ENCODE assay signal across 1 cellular context in the genomic region with DNA sequence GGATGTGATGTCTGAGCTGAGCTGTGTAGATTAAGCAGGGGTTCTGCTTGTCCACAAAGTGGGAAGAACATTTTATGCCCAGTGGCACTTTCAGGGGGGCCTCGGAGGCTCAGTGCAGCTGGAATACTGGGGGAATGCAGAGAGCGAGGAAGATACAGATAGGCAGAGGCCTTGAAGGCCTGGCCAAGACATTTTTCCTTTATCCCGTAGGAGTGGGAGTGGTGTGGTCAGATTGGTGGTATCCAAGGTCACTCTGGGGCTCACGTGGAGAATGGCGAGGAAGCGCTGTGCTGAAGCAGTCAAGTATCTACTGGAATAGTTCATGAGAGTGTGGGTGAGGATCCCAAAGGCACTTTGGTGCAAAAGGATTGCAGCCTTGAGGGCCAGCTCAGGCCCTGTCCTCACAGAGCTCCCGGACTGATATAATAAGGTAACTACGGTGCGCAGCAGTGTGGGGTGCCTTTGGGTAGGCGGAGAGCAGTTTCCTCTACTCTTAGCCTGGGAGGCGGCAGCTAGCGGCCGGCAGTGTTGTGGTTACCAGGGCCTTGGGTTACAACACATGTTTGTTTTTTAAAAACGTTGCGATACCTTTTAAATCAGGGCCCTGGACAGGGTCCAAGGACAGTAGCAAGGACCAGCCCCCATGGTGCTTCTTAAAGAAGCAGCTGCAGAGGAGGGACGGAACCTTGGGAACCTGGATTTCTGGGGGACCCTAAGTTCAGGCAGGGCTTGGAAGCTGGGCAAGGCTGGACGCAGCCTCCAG.
TF ChIP-seq lines count a peak whose summit lies in the region.

No MANE protein-coding gene starts in this region.

TF ChIP-seq in HepG2, 621 proteins besides CTCF, POLR2A, EP300 and RAD21 (continued from another document and continues in another):
- TF ChIP-seq, protein P1, sequence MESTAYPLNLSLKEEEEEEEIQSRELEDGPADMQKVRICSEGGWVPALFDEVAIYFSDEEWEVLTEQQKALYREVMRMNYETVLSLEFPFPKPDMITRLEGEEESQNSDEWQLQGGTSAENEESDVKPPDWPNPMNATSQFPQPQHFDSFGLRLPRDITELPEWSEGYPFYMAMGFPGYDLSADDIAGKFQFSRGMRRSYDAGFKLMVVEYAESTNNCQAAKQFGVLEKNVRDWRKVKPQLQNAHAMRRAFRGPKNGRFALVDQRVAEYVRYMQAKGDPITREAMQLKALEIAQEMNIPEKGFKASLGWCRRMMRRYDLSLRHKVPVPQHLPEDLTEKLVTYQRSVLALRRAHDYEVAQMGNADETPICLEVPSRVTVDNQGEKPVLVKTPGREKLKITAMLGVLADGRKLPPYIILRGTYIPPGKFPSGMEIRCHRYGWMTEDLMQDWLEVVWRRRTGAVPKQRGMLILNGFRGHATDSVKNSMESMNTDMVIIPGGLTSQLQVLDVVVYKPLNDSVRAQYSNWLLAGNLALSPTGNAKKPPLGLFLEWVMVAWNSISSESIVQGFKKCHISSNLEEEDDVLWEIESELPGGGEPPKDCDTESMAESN (CRISPR knock-in tag; conservative IDR thresholded peaks at IDR 0.05): no peak; the same call in none of the 2 replicates
- TF ChIP-seq, protein P2, sequence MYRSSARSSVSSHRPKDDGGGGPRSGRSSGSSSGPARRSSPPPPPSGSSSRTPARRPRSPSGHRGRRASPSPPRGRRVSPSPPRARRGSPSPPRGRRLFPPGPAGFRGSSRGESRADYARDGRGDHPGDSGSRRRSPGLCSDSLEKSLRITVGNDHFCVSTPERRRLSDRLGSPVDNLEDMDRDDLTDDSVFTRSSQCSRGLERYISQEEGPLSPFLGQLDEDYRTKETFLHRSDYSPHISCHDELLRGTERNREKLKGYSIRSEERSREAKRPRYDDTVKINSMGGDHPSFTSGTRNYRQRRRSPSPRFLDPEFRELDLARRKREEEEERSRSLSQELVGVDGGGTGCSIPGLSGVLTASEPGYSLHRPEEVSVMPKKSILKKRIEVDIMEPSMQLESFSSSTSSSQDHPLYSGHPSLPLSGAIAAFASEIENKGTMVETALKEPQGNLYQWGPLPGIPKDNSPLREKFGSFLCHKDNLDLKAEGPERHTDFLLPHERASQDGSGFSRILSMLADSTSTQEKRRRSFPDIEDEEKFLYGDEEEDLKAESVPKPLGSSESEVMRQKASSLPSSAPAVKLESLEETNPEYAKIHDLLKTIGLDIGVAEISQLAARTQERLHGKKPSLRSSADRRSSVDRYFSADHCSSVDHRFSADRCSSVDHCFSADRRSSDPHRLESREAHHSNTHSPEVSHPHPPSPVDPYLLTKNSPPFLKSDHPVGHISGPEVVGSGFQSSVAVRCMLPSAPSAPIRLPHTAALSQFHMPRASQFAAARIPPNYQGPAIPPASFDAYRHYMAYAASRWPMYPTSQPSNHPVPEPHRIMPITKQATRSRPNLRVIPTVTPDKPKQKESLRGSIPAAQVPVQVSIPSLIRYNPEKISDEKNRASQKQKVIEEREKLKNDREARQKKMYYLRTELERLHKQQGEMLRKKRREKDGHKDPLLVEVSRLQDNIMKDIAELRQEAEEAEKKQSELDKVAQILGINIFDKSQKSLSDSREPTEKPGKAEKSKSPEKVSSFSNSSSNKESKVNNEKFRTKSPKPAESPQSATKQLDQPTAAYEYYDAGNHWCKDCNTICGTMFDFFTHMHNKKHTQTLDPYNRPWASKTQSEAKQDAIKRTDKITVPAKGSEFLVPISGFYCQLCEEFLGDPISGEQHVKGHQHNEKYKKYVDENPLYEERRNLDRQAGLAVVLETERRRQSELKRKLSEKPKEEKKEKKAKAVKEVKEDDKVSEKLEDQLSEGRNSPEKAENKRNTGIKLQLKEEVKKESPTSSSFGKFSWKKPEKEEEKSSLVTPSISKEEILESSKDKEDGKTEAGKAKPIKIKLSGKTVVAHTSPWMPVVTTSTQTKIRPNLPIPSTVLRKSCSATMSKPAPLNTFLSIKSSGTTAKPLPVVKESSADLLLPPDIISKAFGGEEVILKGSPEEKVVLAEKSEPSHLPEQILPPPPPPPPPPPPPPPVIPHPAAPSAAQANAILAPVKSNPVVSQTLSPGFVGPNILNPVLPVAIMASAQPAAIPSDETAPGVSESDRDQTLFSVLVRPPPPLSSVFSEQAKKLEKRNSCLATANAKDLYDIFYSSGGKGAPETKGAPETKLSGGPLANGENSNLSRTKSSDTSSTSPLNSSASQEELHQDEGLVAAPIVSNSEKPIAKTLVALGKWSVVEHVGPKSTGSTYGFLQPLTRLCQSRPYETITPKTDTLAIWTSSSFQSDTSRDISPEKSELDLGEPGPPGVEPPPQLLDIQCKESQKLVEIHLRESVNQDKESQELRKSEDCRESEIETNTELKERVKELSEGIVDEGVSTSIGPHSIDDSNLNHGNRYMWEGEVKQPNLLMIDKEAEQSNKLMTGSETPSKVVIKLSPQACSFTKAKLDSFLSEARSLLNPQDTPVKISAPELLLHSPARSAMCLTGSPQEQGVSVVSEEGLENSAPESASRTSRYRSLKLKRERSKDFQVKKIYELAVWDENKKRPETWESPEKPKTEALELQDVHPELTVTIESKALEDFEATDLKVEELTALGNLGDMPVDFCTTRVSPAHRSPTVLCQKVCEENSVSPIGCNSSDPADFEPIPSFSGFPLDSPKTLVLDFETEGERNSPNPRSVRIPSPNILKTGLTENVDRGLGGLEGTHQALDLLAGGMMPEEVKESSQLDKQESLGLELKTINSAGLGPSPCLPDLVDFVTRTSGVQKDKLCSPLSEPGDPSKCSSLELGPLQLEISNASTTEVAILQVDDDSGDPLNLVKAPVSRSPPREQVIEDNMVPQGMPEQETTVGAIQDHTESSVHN (CRISPR knock-in tag; IDR thresholded peaks at IDR 0.05): no peak
- TF ChIP-seq, protein P3, sequence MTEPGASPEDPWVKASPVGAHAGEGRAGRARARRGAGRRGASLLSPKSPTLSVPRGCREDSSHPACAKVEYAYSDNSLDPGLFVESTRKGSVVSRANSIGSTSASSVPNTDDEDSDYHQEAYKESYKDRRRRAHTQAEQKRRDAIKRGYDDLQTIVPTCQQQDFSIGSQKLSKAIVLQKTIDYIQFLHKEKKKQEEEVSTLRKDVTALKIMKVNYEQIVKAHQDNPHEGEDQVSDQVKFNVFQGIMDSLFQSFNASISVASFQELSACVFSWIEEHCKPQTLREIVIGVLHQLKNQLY (CRISPR knock-in tag; IDR thresholded peaks at IDR 0.05): no peak
- peak; percentile 50 for TF ChIP-seq ZNF12 (CRISPR knock-in tag; IDR thresholded peaks at IDR 0.05)
- no peak for TF ChIP-seq ZNF253 (CRISPR knock-in tag; IDR thresholded peaks at IDR 0.05; ENCODE audit: borderline replicate concordance)
- no peak for TF ChIP-seq ZNF17 (CRISPR knock-in tag; IDR thresholded peaks at IDR 0.05)
- TF ChIP-seq, protein P4, sequence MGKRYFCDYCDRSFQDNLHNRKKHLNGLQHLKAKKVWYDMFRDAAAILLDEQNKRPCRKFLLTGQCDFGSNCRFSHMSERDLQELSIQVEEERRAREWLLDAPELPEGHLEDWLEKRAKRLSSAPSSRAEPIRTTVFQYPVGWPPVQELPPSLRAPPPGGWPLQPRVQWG (CRISPR knock-in tag; IDR thresholded peaks at IDR 0.05; ENCODE audit: borderline replicate concordance, low read depth): no peak
- TF ChIP-seq TP53 (CRISPR knock-in tag; conservative IDR thresholded peaks at IDR 0.05): no peak
- peak; percentile 61; the same call in 1 of the 2 replicates for TF ChIP-seq YEATS2 (CRISPR knock-in tag; IDR thresholded peaks at IDR 0.05; ENCODE audit: borderline replicate concordance)
- TF ChIP-seq, protein P5, sequence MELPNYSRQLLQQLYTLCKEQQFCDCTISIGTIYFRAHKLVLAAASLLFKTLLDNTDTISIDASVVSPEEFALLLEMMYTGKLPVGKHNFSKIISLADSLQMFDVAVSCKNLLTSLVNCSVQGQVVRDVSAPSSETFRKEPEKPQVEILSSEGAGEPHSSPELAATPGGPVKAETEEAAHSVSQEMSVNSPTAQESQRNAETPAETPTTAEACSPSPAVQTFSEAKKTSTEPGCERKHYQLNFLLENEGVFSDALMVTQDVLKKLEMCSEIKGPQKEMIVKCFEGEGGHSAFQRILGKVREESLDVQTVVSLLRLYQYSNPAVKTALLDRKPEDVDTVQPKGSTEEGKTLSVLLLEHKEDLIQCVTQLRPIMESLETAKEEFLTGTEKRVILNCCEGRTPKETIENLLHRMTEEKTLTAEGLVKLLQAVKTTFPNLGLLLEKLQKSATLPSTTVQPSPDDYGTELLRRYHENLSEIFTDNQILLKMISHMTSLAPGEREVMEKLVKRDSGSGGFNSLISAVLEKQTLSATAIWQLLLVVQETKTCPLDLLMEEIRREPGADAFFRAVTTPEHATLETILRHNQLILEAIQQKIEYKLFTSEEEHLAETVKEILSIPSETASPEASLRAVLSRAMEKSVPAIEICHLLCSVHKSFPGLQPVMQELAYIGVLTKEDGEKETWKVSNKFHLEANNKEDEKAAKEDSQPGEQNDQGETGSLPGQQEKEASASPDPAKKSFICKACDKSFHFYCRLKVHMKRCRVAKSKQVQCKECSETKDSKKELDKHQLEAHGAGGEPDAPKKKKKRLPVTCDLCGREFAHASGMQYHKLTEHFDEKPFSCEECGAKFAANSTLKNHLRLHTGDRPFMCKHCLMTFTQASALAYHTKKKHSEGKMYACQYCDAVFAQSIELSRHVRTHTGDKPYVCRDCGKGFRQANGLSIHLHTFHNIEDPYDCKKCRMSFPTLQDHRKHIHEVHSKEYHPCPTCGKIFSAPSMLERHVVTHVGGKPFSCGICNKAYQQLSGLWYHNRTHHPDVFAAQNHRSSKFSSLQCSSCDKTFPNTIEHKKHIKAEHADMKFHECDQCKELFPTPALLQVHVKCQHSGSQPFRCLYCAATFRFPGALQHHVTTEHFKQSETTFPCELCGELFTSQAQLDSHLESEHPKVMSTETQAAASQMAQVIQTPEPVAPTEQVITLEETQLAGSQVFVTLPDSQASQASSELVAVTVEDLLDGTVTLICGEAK (IDR thresholded peaks at IDR 0.05): no peak
- TF ChIP-seq, protein P5 (CRISPR knock-in tag; IDR thresholded peaks at IDR 0.05): no peak
- 0 out of 2 replicates have a peak, but pooled peaks have one; percentile 27 for TF ChIP-seq SIX4 (CRISPR knock-in tag; IDR thresholded peaks at IDR 0.05)
- TF ChIP-seq, protein P6, sequence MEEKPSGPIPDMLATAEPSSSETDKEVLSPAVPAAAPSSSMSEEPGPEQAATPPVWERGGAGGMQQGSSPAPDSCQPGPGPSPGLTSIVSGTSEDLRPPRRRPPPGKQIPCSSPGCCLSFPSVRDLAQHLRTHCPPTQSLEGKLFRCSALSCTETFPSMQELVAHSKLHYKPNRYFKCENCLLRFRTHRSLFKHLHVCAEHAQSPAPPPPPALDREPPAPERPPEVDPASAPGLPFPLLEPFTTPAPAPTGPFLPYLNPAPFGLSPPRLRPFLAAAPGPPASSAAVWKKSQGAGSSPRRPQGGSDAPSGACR (CRISPR knock-in tag; IDR thresholded peaks at IDR 0.05): no peak
- no peak; the same call in 1 of the 2 replicates for TF ChIP-seq ZNF543 (CRISPR knock-in tag; IDR thresholded peaks at IDR 0.05)
- TF ChIP-seq, protein P7, sequence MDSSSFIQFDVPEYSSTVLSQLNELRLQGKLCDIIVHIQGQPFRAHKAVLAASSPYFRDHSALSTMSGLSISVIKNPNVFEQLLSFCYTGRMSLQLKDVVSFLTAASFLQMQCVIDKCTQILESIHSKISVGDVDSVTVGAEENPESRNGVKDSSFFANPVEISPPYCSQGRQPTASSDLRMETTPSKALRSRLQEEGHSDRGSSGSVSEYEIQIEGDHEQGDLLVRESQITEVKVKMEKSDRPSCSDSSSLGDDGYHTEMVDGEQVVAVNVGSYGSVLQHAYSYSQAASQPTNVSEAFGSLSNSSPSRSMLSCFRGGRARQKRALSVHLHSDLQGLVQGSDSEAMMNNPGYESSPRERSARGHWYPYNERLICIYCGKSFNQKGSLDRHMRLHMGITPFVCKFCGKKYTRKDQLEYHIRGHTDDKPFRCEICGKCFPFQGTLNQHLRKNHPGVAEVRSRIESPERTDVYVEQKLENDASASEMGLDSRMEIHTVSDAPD (CRISPR knock-in tag; IDR thresholded peaks at IDR 0.05): no peak
- TF ChIP-seq, protein P8, sequence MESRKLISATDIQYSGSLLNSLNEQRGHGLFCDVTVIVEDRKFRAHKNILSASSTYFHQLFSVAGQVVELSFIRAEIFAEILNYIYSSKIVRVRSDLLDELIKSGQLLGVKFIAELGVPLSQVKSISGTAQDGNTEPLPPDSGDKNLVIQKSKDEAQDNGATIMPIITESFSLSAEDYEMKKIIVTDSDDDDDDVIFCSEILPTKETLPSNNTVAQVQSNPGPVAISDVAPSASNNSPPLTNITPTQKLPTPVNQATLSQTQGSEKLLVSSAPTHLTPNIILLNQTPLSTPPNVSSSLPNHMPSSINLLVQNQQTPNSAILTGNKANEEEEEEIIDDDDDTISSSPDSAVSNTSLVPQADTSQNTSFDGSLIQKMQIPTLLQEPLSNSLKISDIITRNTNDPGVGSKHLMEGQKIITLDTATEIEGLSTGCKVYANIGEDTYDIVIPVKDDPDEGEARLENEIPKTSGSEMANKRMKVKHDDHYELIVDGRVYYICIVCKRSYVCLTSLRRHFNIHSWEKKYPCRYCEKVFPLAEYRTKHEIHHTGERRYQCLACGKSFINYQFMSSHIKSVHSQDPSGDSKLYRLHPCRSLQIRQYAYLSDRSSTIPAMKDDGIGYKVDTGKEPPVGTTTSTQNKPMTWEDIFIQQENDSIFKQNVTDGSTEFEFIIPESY (CRISPR knock-in tag; IDR thresholded peaks at IDR 0.05): no peak
- TF ChIP-seq ZNF891 (CRISPR knock-in tag; IDR thresholded peaks at IDR 0.05): no peak
- TF ChIP-seq HNRNPLL (IDR thresholded peaks at IDR 0.05; ENCODE audit: low read depth, low read length, poor library complexity, severe bottlenecking): peak; percentile 33
- TF ChIP-seq AGO2 (optimal IDR thresholded peaks at IDR 0.05; ENCODE audit: low read depth, low read length): no peak
- no peak for TF ChIP-seq ZNF749 (CRISPR knock-in tag; IDR thresholded peaks at IDR 0.05; ENCODE audit: borderline replicate concordance)
- TF ChIP-seq ZIK1 (CRISPR knock-in tag; IDR thresholded peaks at IDR 0.05; ENCODE audit: borderline replicate concordance, low read depth): no peak
- no peak for TF ChIP-seq SMAD9 (CRISPR knock-in tag; IDR thresholded peaks at IDR 0.05)
- peak; percentile 55 for TF ChIP-seq TEAD3 (CRISPR knock-in tag; optimal IDR thresholded peaks at IDR 0.05; ENCODE audit: borderline replicate concordance)
- TF ChIP-seq ZSCAN9 (CRISPR knock-in tag; IDR thresholded peaks at IDR 0.05; ENCODE audit: borderline replicate concordance): no peak
